Comparison of ENCODE assay signal across 12 cellular contexts in genomic region chr6:11428351-11428750, GRCh38.
DNase-seq lines count a peak whose midpoint lies in the region; ATAC-seq and TF ChIP-seq lines count a peak whose summit lies in the region.
"Had no signal": no experiment of that assay in that cellular context is flagged by ENCODE, and none has a peak within 500 bp of the region (broad histone marks: within the 10 kb centered on the region; RNA-seq: fewer than 3 reads in every experiment).

No MANE protein-coding gene starts in this region.

- H3K4me1 Mint-ChIP-seq in central memory CD8-positive, alpha-beta T cell = peaks cover 4% of the 10 kb centered on the region

- H3K36me3 ChIP-seq in gastrocnemius medialis (no peaks in the 10 kb centered on the region), WERI-Rb-1 (no peaks in the 10 kb centered on the region)
- H3K36me3 ChIP-seq: HAP-1 had no signal

- no peaks in the 10 kb centered on the region for H3K27me3 ChIP-seq in gastrocnemius medialis
- no peaks in the 10 kb centered on the region for H3K27me3 ChIP-seq in WERI-Rb-1 (ENCODE audit: insufficient read depth, low read depth, severe bottlenecking)

- H3K4me3 ChIP-seq in gastrocnemius medialis (no peak overlapping the region), WERI-Rb-1 (ENCODE audit: low read depth, low read length) (no peak overlapping the region)
- H3K4me3 ChIP-seq: HAP-1, psoas muscle had no signal

- peak overlapping the region; percentile 64 to 81 (median 68) for H3K27ac ChIP-seq in gastrocnemius medialis
- no peak overlapping the region for H3K27ac ChIP-seq in WERI-Rb-1
- H3K27ac ChIP-seq: psoas muscle had no signal

- peaks cover 39 to 41% of the 10 kb centered on the region in 2 donors for H3K4me1 ChIP-seq in gastrocnemius medialis

- TF ChIP-seq CTCF in gastrocnemius medialis (IDR thresholded peaks at IDR 0.05 in 4 of 5, conservative IDR thresholded peaks at IDR 0.05 in 1 of 5) (no peak), WERI-Rb-1 (IDR thresholded peaks at IDR 0.05; ENCODE audit: low read depth, low read length) (no peak)

- no peaks in the 10 kb centered on the region for H3K27me3 Mint-ChIP-seq in central memory CD8-positive, alpha-beta T cell
- H3K27me3 Mint-ChIP-seq: activated naive CD4-positive, alpha-beta T cell treated with anti-CD3 and anti-CD28 coated beads, Interleukin-2, amount 50 U/mL, for 24 hours had no signal

- H3K27ac Mint-ChIP-seq in central memory CD8-positive, alpha-beta T cell (ENCODE audit: low read depth) = peak overlapping the region; percentile 61
- H3K27ac Mint-ChIP-seq: activated naive CD4-positive, alpha-beta T cell treated with anti-CD3 and anti-CD28 coated beads, Interleukin-2, amount 50 U/mL, for 24 hours had no signal

- intact Hi-C loops in gastrocnemius medialis (cut with DNase I; ENCODE audit: low total_unique reads) = no loop called here

- H3K4me3 Mint-ChIP-seq in central memory CD8-positive, alpha-beta T cell = no peak overlapping the region
- H3K4me3 Mint-ChIP-seq: activated naive CD4-positive, alpha-beta T cell treated with anti-CD3 and anti-CD28 coated beads, Interleukin-2, amount 50 U/mL, for 24 hours had no signal

- H3K9me3 Mint-ChIP-seq in central memory CD8-positive, alpha-beta T cell = no peaks in the 10 kb centered on the region
- H3K9me3 Mint-ChIP-seq: activated naive CD4-positive, alpha-beta T cell treated with anti-CD3 and anti-CD28 coated beads, Interleukin-2, amount 50 U/mL, for 24 hours had no signal

- no peak for DNase-seq in central memory CD8-positive, alpha-beta T cell (ENCODE audit: low spot score in 2 of 2)
- DNase-seq in gastrocnemius medialis (no peak), WERI-Rb-1 (no peak), inferior parietal cortex (ENCODE audit: extremely low spot score) (no peak), GM19240 (ENCODE audit: insufficient read length, low spot score) (no peak), SIG-M5 (lab: John Stamatoyannopoulos, UW) (no peak)
- DNase-seq: NCI-H1092 treated with DMSO at 0.1 percent for 48 hours, psoas muscle had no signal

- no peaks in the 10 kb centered on the region for H3K36me3 Mint-ChIP-seq in central memory CD8-positive, alpha-beta T cell (ENCODE audit: insufficient read depth)
- H3K36me3 Mint-ChIP-seq: activated naive CD4-positive, alpha-beta T cell treated with anti-CD3 and anti-CD28 coated beads, Interleukin-2, amount 50 U/mL, for 24 hours had no signal

- no peak for TF ChIP-seq POLR2A in gastrocnemius medialis (IDR thresholded peaks at IDR 0.05)

- H3K9me3 ChIP-seq in gastrocnemius medialis = no peaks in the 10 kb centered on the region
- no peaks in the 10 kb centered on the region for H3K9me3 ChIP-seq in WERI-Rb-1 (ENCODE audit: severe bottlenecking)
- H3K9me3 ChIP-seq: HAP-1, psoas muscle had no signal

- in situ Hi-C loops in gastrocnemius medialis (cut with MboI; ENCODE audit: low sequenced_read_pairs in 4 of 4) = no loop called here

- peak; percentile 39 for ATAC-seq in GM18907 (IDR thresholded peaks at IDR 0.05; ENCODE audit: unreplicated experiment)
- peak; percentile 31 for ATAC-seq in HG03432 (IDR thresholded peaks at IDR 0.05; ENCODE audit: unreplicated experiment)
- ATAC-seq in central memory CD8-positive, alpha-beta T cell (replicated peaks; ENCODE audit: extremely low read depth, poor library complexity, severe bottlenecking) = no peak
- no peak for ATAC-seq in gastrocnemius medialis

Comparison
In these comparisons a context has a peak if more than half of its experiments do, and no peak if none do; other contexts are left out.
1. ATAC-seq: peak in GM18907 (single experiment) and HG03432 (single experiment); none in central memory CD8-positive, alpha-beta T cell (single experiment) and gastrocnemius medialis (0 of 2).